In genomic region chr18:80126797-80127196, GRCh38 we compare ENCODE assay signal across 19 cellular contexts. TPM values are rescaled to one million over a fixed set of nuclear protein-coding genes. Genes with fewer than 3 reads are reported as not detected.
DNase-seq lines count a peak whose midpoint lies in the region; ATAC-seq and TF ChIP-seq lines count a peak whose summit lies in the region.
"Had no signal": no experiment of that assay in that cellular context is flagged by ENCODE, and none has a peak within 500 bp of the region (broad histone marks: within the 10 kb centered on the region; RNA-seq: fewer than 3 reads in every experiment).

No MANE protein-coding gene starts in this region.

- H2AFZ ChIP-seq in GM23338: no peak overlapping the region

- no peak overlapping the region for H3K4me3 ChIP-seq in GM23338
- no peak overlapping the region for H3K4me3 ChIP-seq in naive thymus-derived CD4-positive, alpha-beta T cell (ENCODE audit: low read length)

- intact Hi-C loops in naive thymus-derived CD4-positive, alpha-beta T cell (cut with micrococcal nuclease): no loop called here

- H3K4me1 Mint-ChIP-seq in GM23338: peaks cover 32% of the 10 kb centered on the region
- H3K4me1 Mint-ChIP-seq in activated naive CD8-positive, alpha-beta T cell (ENCODE audit: low read depth): peaks cover 56% of the 10 kb centered on the region
- H3K4me1 Mint-ChIP-seq in naive thymus-derived CD4-positive, alpha-beta T cell: peaks cover 26 to 65% (median 59%) of the 10 kb centered on the region in 7 donors

- no peaks in the 10 kb centered on the region for H3K9me3 ChIP-seq in naive thymus-derived CD4-positive, alpha-beta T cell (ENCODE audit: control insufficient read depth in 2 of 3, low read length in 3 of 3)
- H3K9me3 ChIP-seq: Caco-2 had no signal

- H3K4me3 Mint-ChIP-seq in GM23338: no peak overlapping the region
- peak overlapping the region; percentile 68 for H3K4me3 Mint-ChIP-seq in activated naive CD8-positive, alpha-beta T cell
- H3K4me3 Mint-ChIP-seq in naive thymus-derived CD4-positive, alpha-beta T cell: peak overlapping the region in 8 of 10 donors; percentile 3 to 64 (median 43)
- H3K4me3 Mint-ChIP-seq: HFFc6 had no signal

- DNase-seq in activated gamma-delta T cell treated with Interleukin-2 at 50 U/mL for 16 hours (peak; percentile 28), activated gamma-delta T cell (lab: John Stamatoyannopoulos, UW) (no peak), GM23338 (ENCODE audit: low spot score) (no peak), GM19240 (ENCODE audit: insufficient read length, low spot score) (no peak)
- peak in 5 of 9 donors; percentile 18 to 43 (median 31) for DNase-seq in naive thymus-derived CD4-positive, alpha-beta T cell
- DNase-seq: Caco-2, DMS153, HFFc6, KBM-7, MV-4-11, NCI-H1417 treated with DMSO at 0.1 percent for 48 hours, NCI-H2029, NCI-H2171, NCI-H774, PC-3 had no signal

- no peak overlapping the region for H3K4me2 ChIP-seq in GM23338

- H3K27me3 ChIP-seq in GM23338 (ENCODE audit: insufficient read depth): no peaks in the 10 kb centered on the region
- no peaks in the 10 kb centered on the region for H3K27me3 ChIP-seq in naive thymus-derived CD4-positive, alpha-beta T cell (ENCODE audit: control insufficient read depth in 2 of 2, insufficient read depth in 2 of 2, low read length in 2 of 2)

- H3K9me3 Mint-ChIP-seq in GM23338: no peaks in the 10 kb centered on the region
- H3K9me3 Mint-ChIP-seq in activated naive CD8-positive, alpha-beta T cell (ENCODE audit: low read depth): no peaks in the 10 kb centered on the region
- H3K9me3 Mint-ChIP-seq in naive thymus-derived CD4-positive, alpha-beta T cell: peaks cover 0 to 6% (median 0%) of the 10 kb centered on the region in 11 donors
- H3K9me3 Mint-ChIP-seq: HFFc6 had no signal

- peaks cover 99% of the 10 kb centered on the region for H3K79me2 ChIP-seq in GM23338 (replicated peaks; ENCODE audit: insufficient read depth)

- no peak for ATAC-seq in GM23338
- ATAC-seq in naive thymus-derived CD4-positive, alpha-beta T cell: peak; percentile 60
- ATAC-seq in HG02588 (IDR thresholded peaks at IDR 0.05; ENCODE audit: unreplicated experiment): no peak
- ATAC-seq: PC-3 had no signal

- peaks cover 8% of the 10 kb centered on the region; the same call in 1 of the 2 replicates for H3K36me3 ChIP-seq in GM23338 (ENCODE audit: insufficient read depth)
- H3K36me3 ChIP-seq in naive thymus-derived CD4-positive, alpha-beta T cell (ENCODE audit: control insufficient read depth in 2 of 3, insufficient read depth in 3 of 3, low read length in 3 of 3): peaks cover 0 to 4% (median 0%) of the 10 kb centered on the region in 3 experiments

- no peaks in the 10 kb centered on the region for H3K9me2 ChIP-seq in GM23338 (ENCODE audit: insufficient read depth)

- TF ChIP-seq CTCF in GM23338 (conservative IDR thresholded peaks at IDR 0.05; ENCODE audit: low read depth in 2 of 2): no peak

- H3K27ac Mint-ChIP-seq in GM23338: peak overlapping the region; percentile 13; the same call in 1 of the 2 replicates
- H3K27ac Mint-ChIP-seq in activated naive CD8-positive, alpha-beta T cell: peak overlapping the region; percentile 19
- H3K27ac Mint-ChIP-seq in naive thymus-derived CD4-positive, alpha-beta T cell: peak overlapping the region in 4 of 9 donors; percentile 60 to 89 (median 76)
- H3K27ac Mint-ChIP-seq: HFFc6 had no signal

- H4K20me1 ChIP-seq in GM23338 (replicated peaks; ENCODE audit: insufficient read depth): peaks cover 71% of the 10 kb centered on the region

- peaks cover 30% of the 10 kb centered on the region for H3K36me3 Mint-ChIP-seq in GM23338 (ENCODE audit: low read depth)
- peaks cover 23% of the 10 kb centered on the region for H3K36me3 Mint-ChIP-seq in activated naive CD8-positive, alpha-beta T cell
- H3K36me3 Mint-ChIP-seq in naive thymus-derived CD4-positive, alpha-beta T cell: peaks cover 3 to 58% (median 32%) of the 10 kb centered on the region in 5 donors

- no peaks in the 10 kb centered on the region for H3F3A ChIP-seq in GM23338 (replicated peaks; ENCODE audit: low read depth)

- CTCF ChIA-PET in naive thymus-derived CD4-positive, alpha-beta T cell (lab: Charles Lee): no interaction called here

- H3K27me3 Mint-ChIP-seq in GM23338 (ENCODE audit: insufficient read depth, low read depth, poor library complexity): peaks cover 2% of the 10 kb centered on the region
- H3K27me3 Mint-ChIP-seq in activated naive CD8-positive, alpha-beta T cell: no peaks in the 10 kb centered on the region
- H3K27me3 Mint-ChIP-seq in naive thymus-derived CD4-positive, alpha-beta T cell: no peaks in the 10 kb centered on the region

- POLR2A ChIA-PET in naive thymus-derived CD4-positive, alpha-beta T cell (lab: Charles Lee): no interaction called here

- H3K4me1 ChIP-seq in GM23338 (ENCODE audit: insufficient read depth): peaks cover 16% of the 10 kb centered on the region
- H3K4me1 ChIP-seq in naive thymus-derived CD4-positive, alpha-beta T cell (ENCODE audit: control insufficient read depth in 2 of 2, insufficient read depth in 2 of 2, low read length in 2 of 2): peaks cover 5 to 6% of the 10 kb centered on the region in 2 donors
- H3K4me1 ChIP-seq: Caco-2 had no signal

- H3K27ac ChIP-seq in GM23338 (ENCODE audit: low read depth): no peak overlapping the region
- no peak overlapping the region for H3K27ac ChIP-seq in naive thymus-derived CD4-positive, alpha-beta T cell (ENCODE audit: low read depth, low read length)
- H3K27ac ChIP-seq: C4-2B, RWPE1 had no signal

TF ChIP-seq in GM23338, 12 proteins besides CTCF, POLR2A, EP300 and RAD21:
- TF ChIP-seq REST (IDR thresholded peaks at IDR 0.05; ENCODE audit: unreplicated experiment) (no peak), ZNF331 (CRISPR knock-in tag; IDR thresholded peaks at IDR 0.05; ENCODE audit: low read depth) (no peak), STAT1 (IDR thresholded peaks at IDR 0.05; ENCODE audit: unreplicated experiment) (no peak)

RNA-seq across cellular contexts. Expression of gene ADNP2, which starts 17.7 kb away (rescaled TPM):
- total RNA-seq in GM23338 (2014; rRNA removed; shearing (Covaris generic)): 53.6 and 66.4 TPM in 2 replicates
- 18.5 and 19.3 TPM in 2 replicates for polyA plus RNA-seq in GM23338 (2016; fragmentation: Nextera tagmentation; extraction: Ambion mirVana)
- total RNA-seq in naive thymus-derived CD4-positive, alpha-beta T cell: 10 to 100 TPM; 18.4 to 41.4 (median 25.3) TPM
- polyA plus RNA-seq in naive thymus-derived CD4-positive, alpha-beta T cell: 10 to 100 TPM; 10.3 to 10.7 TPM

Comparison
In these comparisons a context has a peak if more than half of its experiments do, and no peak if none do; other contexts are left out.
1. DNase-seq: peak in activated gamma-delta T cell treated with Interleukin-2 at 50 U/mL for 16 hours (single experiment) and naive thymus-derived CD4-positive, alpha-beta T cell (5 of 9); none in activated gamma-delta T cell (single experiment), GM23338 (single experiment) and GM19240 (single experiment).